In genomic region chr11:68014157-68014965, GRCh38 we compare ENCODE assay signal across 10 cellular contexts. TPM values are rescaled to one million over a fixed set of nuclear protein-coding genes. Genes with fewer than 3 reads are reported as not detected.
A peak's percentile ranks its signal among the peaks of the same experiment; 100 is the strongest.
DNase-seq lines count a peak whose midpoint lies in the region; ATAC-seq and TF ChIP-seq lines count a peak whose summit lies in the region.
"Had no signal": no experiment of that assay in that cellular context is flagged by ENCODE, and none has a peak within 500 bp of the region (broad histone marks: within the 10 kb centered on the region; RNA-seq: fewer than 3 reads in every experiment).

No MANE protein-coding gene starts in this region.

- in situ Hi-C loops in Panc1 (cut with HindIII; ENCODE audit: low pct_unique_long_range_greater_than_20kb, low sequenced_read_pairs): no loop called here

- no peaks in the 10 kb centered on the region for H3K27me3 ChIP-seq in Panc1 (ENCODE audit: control insufficient read depth, insufficient read depth, low read length)
- H3K27me3 ChIP-seq in esophagus (ENCODE audit: control insufficient read depth in 1 of 2, insufficient read depth in 2 of 2, low read length in 2 of 2): no peaks in the 10 kb centered on the region
- H3K27me3 ChIP-seq: cardiac muscle cell had no signal

- H3K9me3 ChIP-seq in Panc1 (ENCODE audit: control insufficient read depth, insufficient read depth, low read depth, low read length) (no peaks in the 10 kb centered on the region), esophagus (ENCODE audit: control insufficient read depth in 2 of 2, insufficient read depth in 1 of 2, low read depth in 1 of 2, low read length in 1 of 2) (no peaks in the 10 kb centered on the region)

- DNase-seq in ELR (ENCODE audit: low read depth) (peak; percentile 85), Panc1 (ENCODE audit: low read depth, low spot score) (peak; percentile 69), renal cortical epithelial cell (ENCODE audit: low read depth) (peak; percentile 96), left lobe of liver (ENCODE audit: low spot score) (no peak), Ammon's horn (ENCODE audit: low spot score) (no peak)
- DNase-seq: NCI-H446 treated with DMSO at 0.1 percent for 48 hours had no signal

- TF ChIP-seq CTCF in Panc1 (IDR thresholded peaks at IDR 0.05): no peak

- peaks cover 80% of the 10 kb centered on the region for H3K4me1 ChIP-seq in Panc1 (ENCODE audit: control insufficient read depth, insufficient read depth, low read length)
- peaks cover 3 to 50% of the 10 kb centered on the region in 2 donors for H3K4me1 ChIP-seq in esophagus (ENCODE audit: control insufficient read depth in 2 of 2, insufficient read depth in 2 of 2, low read length in 1 of 2)

- peak overlapping the region; percentile 92 for H3K27ac ChIP-seq in Panc1 (ENCODE audit: low read length)
- H3K27ac ChIP-seq in esophagus (ENCODE audit: low read depth in 2 of 2, low read length in 1 of 2): peak overlapping the region; percentile 79 to 84
- H3K27ac ChIP-seq: cardiac muscle cell had no signal

- no peaks in the 10 kb centered on the region for H3K36me3 ChIP-seq in Panc1 (ENCODE audit: control insufficient read depth, insufficient read depth, low read length)
- H3K36me3 ChIP-seq in esophagus (ENCODE audit: control insufficient read depth in 2 of 2, insufficient read depth in 2 of 2, low read length in 1 of 2): no peaks in the 10 kb centered on the region
- H3K36me3 ChIP-seq: cardiac muscle cell had no signal

- intact Hi-C loops in Panc1 (cut with micrococcal nuclease; ENCODE audit: unreplicated experiment): no loop called here

- POLR2A ChIA-PET in Panc1 (lab: Charles Lee): interaction anchor here (0.6 kb wide), 1 partner anchor 759 kb away, joined by 3 read pairs; no protein-coding TSS in a partner anchor

- H3K4me3 ChIP-seq in Panc1 (ENCODE audit: low read depth in 2 of 2, low read length in 2 of 2): peak overlapping the region in 1 of 2 experiments; percentile 22; a peak in 1 of 4 replicates
- H3K4me3 ChIP-seq in esophagus (ENCODE audit: low read depth in 1 of 2, low read length in 2 of 2): no peak overlapping the region
- H3K4me3 ChIP-seq: cardiac muscle cell had no signal

- BruUV-seq in Panc1 (replicated peaks; lab: Mats Ljungman, UMichigan): no TSS peak

- ATAC-seq in Panc1 (peak; percentile 62), left lobe of liver (no peak), GM18520 (IDR thresholded peaks at IDR 0.05; ENCODE audit: unreplicated experiment) (no peak), GM18870 (IDR thresholded peaks at IDR 0.05; ENCODE audit: unreplicated experiment) (no peak)

- WGBS in esophagus, 2 donors: 24 to 58% methylated on average over 13 to 17 of the region's 17 CpGs

- CTCF ChIA-PET in Panc1 (lab: Charles Lee): no interaction called here

RNA-seq across cellular contexts. Expression of gene ALDH3B1, which starts 4.2 kb away (rescaled TPM):
- total RNA-seq in Panc1 (2021; ENCODE audit: unreplicated experiment) (18.3 TPM), renal cortical epithelial cell (12.5 and 28.8 TPM in 2 replicates), left lobe of liver (3.2 TPM)
- 25.3 TPM for polyA plus RNA-seq in Panc1 (2012; ENCODE audit: insufficient read length)
- polyA plus RNA-seq in esophagus: 10 to 100 TPM in 1 of 2 donors, 1 to 10 TPM in 1; 5.0 to 19.7 TPM

RNA-seq across cellular contexts. Expression of gene UNC93B1, which starts 10.5 kb away (rescaled TPM):
- total RNA-seq in Panc1 (2021; ENCODE audit: unreplicated experiment) (54.1 TPM), renal cortical epithelial cell (43.6 and 59.3 TPM in 2 replicates), left lobe of liver (18.9 TPM)
- 74.9 TPM for polyA plus RNA-seq in Panc1 (2012; ENCODE audit: insufficient read length)
- polyA plus RNA-seq in esophagus: 10 to 100 TPM; 20.5 to 24.4 TPM

RNA-seq across cellular contexts. Expression of gene NDUFS8, which starts 16.1 kb away (rescaled TPM):
- total RNA-seq in Panc1 (2021; ENCODE audit: unreplicated experiment) (289 TPM), renal cortical epithelial cell (106 and 152 TPM in 2 replicates), left lobe of liver (104 TPM)
- 558 TPM for polyA plus RNA-seq in Panc1 (2012; ENCODE audit: insufficient read length)
- polyA plus RNA-seq in esophagus: 100 to 1,000 TPM; 131 to 168 TPM

RNA-seq across cellular contexts. Expression of gene TCIRG1, which starts 24.5 kb away (rescaled TPM):
- total RNA-seq in Panc1 (2021; ENCODE audit: unreplicated experiment): 158 TPM
- polyA plus RNA-seq in Panc1 (2012; ENCODE audit: insufficient read length): 192 TPM
- 10 to 100 TPM; 51.0 to 74.0 TPM for polyA plus RNA-seq in esophagus
- 60.2 and 84.2 TPM in 2 replicates for total RNA-seq in renal cortical epithelial cell
- 66.5 TPM for total RNA-seq in left lobe of liver

Comparison
In these comparisons a context has a peak if more than half of its experiments do, and no peak if none do; other contexts are left out.
1. DNase-seq: peak in ELR (single experiment), Panc1 (single experiment) and renal cortical epithelial cell (single experiment); none in left lobe of liver (single experiment) and Ammon's horn (single experiment).